18 cellular contexts compared by ENCODE assay signal in genomic region chr7:82477733-82478515, GRCh38. TPM values are rescaled to one million over a fixed set of nuclear protein-coding genes. Genes with fewer than 3 reads are reported as not detected.
DNase-seq lines count a peak whose midpoint lies in the region; ATAC-seq and TF ChIP-seq lines count a peak whose summit lies in the region.
"Had no signal": no experiment of that assay in that cellular context is flagged by ENCODE, and none has a peak within 500 bp of the region (broad histone marks: within the 10 kb centered on the region; RNA-seq: fewer than 3 reads in every experiment).

No MANE protein-coding gene starts in this region.

- no peaks in the 10 kb centered on the region for H3K9me3 Mint-ChIP-seq in glutamatergic neuron (ENCODE audit: unreplicated experiment)

- no peaks in the 10 kb centered on the region for H3K4me1 ChIP-seq in HCT116 (ENCODE audit: control insufficient read depth in 1 of 2, insufficient read depth in 2 of 2, low read length in 2 of 2)
- H3K4me1 ChIP-seq: HAP-1 had no signal

- intact Hi-C loops in HCT116 (cut with micrococcal nuclease), result no loop called here

- POLR2A ChIA-PET in HCT116 (lab: Charles Lee), result no interaction called here

- peak overlapping the region; percentile 47 for H2AFZ ChIP-seq in HCT116 (ENCODE audit: low read depth, low read length, poor library complexity, severe bottlenecking)
- H2AFZ ChIP-seq: GM23248 had no signal

- H3K9ac ChIP-seq in HCT116 (ENCODE audit: low read length), result no peak overlapping the region
- H3K9ac ChIP-seq: GM23248 had no signal

- RAD21 ChIA-PET in HCT116 (lab: Charles Lee; ENCODE audit: low non-redundant PET in 1 of 2, low total read pairs in 2 of 2, uncharacterized antibody in 2 of 2, unreplicated experiment in 2 of 2), result no interaction called here

- H3K27ac ChIP-seq in HCT116 (ENCODE audit: low read depth, low read length), result no peak overlapping the region
- H3K27ac ChIP-seq: GM23248 had no signal

- no peak overlapping the region for H3K4me3 ChIP-seq in HCT116 (replicated peaks in 1 of 2; ENCODE audit: low read depth in 1 of 2, low read length in 2 of 2)
- H3K4me3 ChIP-seq: GM23248, HAP-1, K562 had no signal

- no peak overlapping the region for H3K4me2 ChIP-seq in HCT116 (ENCODE audit: low read length)

- no peak overlapping the region for H3K4me3 Mint-ChIP-seq in glutamatergic neuron (ENCODE audit: unreplicated experiment)
- H3K4me3 Mint-ChIP-seq: CD14-positive monocyte had no signal

- peak overlapping the region; percentile 18 for H3K27ac Mint-ChIP-seq in glutamatergic neuron (ENCODE audit: unreplicated experiment)
- H3K27ac Mint-ChIP-seq: CD14-positive monocyte had no signal

- H3K4me1 Mint-ChIP-seq in glutamatergic neuron (ENCODE audit: low read depth, unreplicated experiment), result peaks cover 7% of the 10 kb centered on the region
- H3K4me1 Mint-ChIP-seq: CD14-positive monocyte had no signal

- H4K20me1 ChIP-seq in HCT116 (ENCODE audit: insufficient read depth), result no peaks in the 10 kb centered on the region

- H3K9me2 ChIP-seq in HCT116 (ENCODE audit: insufficient read depth), result no peaks in the 10 kb centered on the region

- no peak for TF ChIP-seq RAD21 in HCT116 (IDR thresholded peaks at IDR 0.05; ENCODE audit: low read depth)

- no TSS peak for BruUV-seq in HCT116 (replicated peaks; lab: Mats Ljungman, UMichigan)

- no peaks in the 10 kb centered on the region for H3K9me3 ChIP-seq in HCT116 (ENCODE audit: control insufficient read depth in 1 of 2, insufficient read depth in 1 of 2, low read depth in 1 of 2, low read length in 2 of 2)
- H3K9me3 ChIP-seq: HAP-1 had no signal

- CTCF ChIA-PET in HCT116 (lab: Charles Lee), result interaction anchor here (0.5 kb wide), 1 partner anchor 22 kb away, joined by 3 read pairs; no protein-coding TSS in a partner anchor

- H3K36me3 Mint-ChIP-seq in glutamatergic neuron (ENCODE audit: unreplicated experiment), result no peaks in the 10 kb centered on the region
- H3K36me3 Mint-ChIP-seq: CD14-positive monocyte had no signal

- no peak for ATAC-seq in HCT116
- ATAC-seq: K562 had no signal

- H3K36me3 ChIP-seq in HCT116 (ENCODE audit: control insufficient read depth in 1 of 2, insufficient read depth in 2 of 2, low read length in 2 of 2), result no peaks in the 10 kb centered on the region
- H3K36me3 ChIP-seq: HAP-1 had no signal

- no peak for TF ChIP-seq CTCF in HCT116 (IDR thresholded peaks at IDR 0.05 in 2 of 3, conservative IDR thresholded peaks at IDR 0.05 in 1 of 3; ENCODE audit: borderline replicate concordance in 1 of 3, insufficient read depth in 1 of 3, low read depth in 2 of 3, low read length in 2 of 3)
- no peak for TF ChIP-seq CTCF in glutamatergic neuron (IDR thresholded peaks at IDR 0.05; ENCODE audit: partially characterized antibody, unreplicated experiment)

- H3K27me3 Mint-ChIP-seq in glutamatergic neuron (ENCODE audit: unreplicated experiment), result no peaks in the 10 kb centered on the region

- no peaks in the 10 kb centered on the region for H3K79me2 ChIP-seq in HCT116 (ENCODE audit: insufficient read depth, low read length)

- no peak for TF ChIP-seq POLR2A in HCT116 (IDR thresholded peaks at IDR 0.05; ENCODE audit: borderline replicate concordance, extremely low read depth, insufficient read depth, insufficient read length)

- no peaks in the 10 kb centered on the region for H3K27me3 ChIP-seq in HCT116 (ENCODE audit: insufficient read depth, low read length)

- DNase-seq in DMS79 treated with DMSO at 0.1 percent for 48 hours (lab: John Stamatoyannopoulos, UW) (peak; percentile 66), DMS79 (lab: John Stamatoyannopoulos, UW) (no peak), HCT116 (ENCODE audit: low read depth, low spot score) (no peak), NCI-H1694 treated with DMSO at 0.1 percent for 48 hours (lab: John Stamatoyannopoulos, UW) (peak; percentile 41), glutamatergic neuron (no peak), HUDEP-2 (lab: John Stamatoyannopoulos, UW; ENCODE audit: unreplicated experiment in 76 of 76) (no peak), activated gamma-delta T cell (lab: John Stamatoyannopoulos, UW) (no peak)
- DNase-seq in stimulated activated naive CD4-positive, alpha-beta T cell (lab: John Stamatoyannopoulos, UW), result no peak
- DNase-seq: 8988T, GF-D8, GM23248, NCI-H1436 treated with DMSO at 0.1 percent for 48 hours, NCI-H446 treated with DMSO at 0.1 percent for 48 hours, SIG-M5 had no signal

TF ChIP-seq in HCT116, 20 proteins besides CTCF, POLR2A, EP300 and RAD21:
- TF ChIP-seq TCF7L2 (IDR thresholded peaks at IDR 0.05; ENCODE audit: borderline replicate concordance, extremely low read depth, insufficient read depth, insufficient read length) (no peak), ZNF274 (IDR thresholded peaks at IDR 0.05; ENCODE audit: low read depth, low read length) (no peak), ZBTB33 (IDR thresholded peaks at IDR 0.05; ENCODE audit: extremely low read depth, insufficient replicate concordance, low read length) (no peak), ELF1 (IDR thresholded peaks at IDR 0.05; ENCODE audit: borderline replicate concordance, low read depth) (no peak), JUND (IDR thresholded peaks at IDR 0.05) (no peak), SIN3A (IDR thresholded peaks at IDR 0.05; ENCODE audit: low read depth) (no peak), CEBPB (IDR thresholded peaks at IDR 0.05; ENCODE audit: low read depth) (no peak), FOSL1 (IDR thresholded peaks at IDR 0.05; ENCODE audit: low read depth) (no peak), EZH2phosphoT487 (IDR thresholded peaks at IDR 0.05; ENCODE audit: borderline replicate concordance) (no peak), EZH2 (IDR thresholded peaks at IDR 0.05) (no peak), YY1 (IDR thresholded peaks at IDR 0.05; ENCODE audit: extremely low read depth, insufficient replicate concordance, low read depth, low read length) (no peak), SP1 (IDR thresholded peaks at IDR 0.05; ENCODE audit: low read depth) (no peak), REST (IDR thresholded peaks at IDR 0.05; ENCODE audit: low read depth) (no peak), EGR1 (IDR thresholded peaks at IDR 0.05; ENCODE audit: low read depth) (no peak), MAX (IDR thresholded peaks at IDR 0.05) (no peak), POLR2AphosphoS5 (IDR thresholded peaks at IDR 0.05; ENCODE audit: low read depth, low read length) (no peak), SRF (IDR thresholded peaks at IDR 0.05; ENCODE audit: low read depth) (no peak), CBX3 (IDR thresholded peaks at IDR 0.05; ENCODE audit: low read depth) (no peak)
- TF ChIP-seq, protein P1, sequence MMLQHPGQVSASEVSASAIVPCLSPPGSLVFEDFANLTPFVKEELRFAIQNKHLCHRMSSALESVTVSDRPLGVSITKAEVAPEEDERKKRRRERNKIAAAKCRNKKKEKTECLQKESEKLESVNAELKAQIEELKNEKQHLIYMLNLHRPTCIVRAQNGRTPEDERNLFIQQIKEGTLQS (IDR thresholded peaks at IDR 0.05), result no peak

RNA-seq across cellular contexts. Expression of gene CACNA2D1, which starts 34.3 kb away (rescaled TPM):
- total RNA-seq in HCT116 (2021; ENCODE audit: unreplicated experiment) (0.27 TPM), glutamatergic neuron (ENCODE audit: unreplicated experiment) (258 TPM)
- 0.02 and 0.16 TPM in 2 replicates for polyA plus RNA-seq in HCT116 (2012)
- total RNA-seq: T-helper 1 cell treated with Interleukin-12 subunit alpha and Interleukin-12 subunit beta and Interleukin-4 antibody, amounts not matched to agents 30 ng/mL and 1 ng/mL, for 36 hours had no signal
- polyA plus RNA-seq: K562 had no signal

Comparison
In these comparisons a context has a peak if more than half of its experiments do, and no peak if none do; other contexts are left out.
1. DNase-seq: peak in DMS79 treated with DMSO at 0.1 percent for 48 hours (single experiment) and NCI-H1694 treated with DMSO at 0.1 percent for 48 hours (single experiment); none in DMS79 (single experiment), HCT116 (single experiment), glutamatergic neuron (single experiment), stimulated activated naive CD4-positive, alpha-beta T cell (0 of 6), HUDEP-2 (0 of 76) and activated gamma-delta T cell (single experiment).
2. RNA of gene CACNA2D1, which starts 34.3 kb away (total RNA-seq): 258 TPM in glutamatergic neuron (single experiment); 0.27 TPM in HCT116 (single experiment); every median in the first group is over 100 times any median in the second.